9 cellular contexts compared by ENCODE assay signal in genomic region chr2:217142649-217143266, GRCh38.
DNase-seq lines count a peak whose midpoint lies in the region; ATAC-seq and TF ChIP-seq lines count a peak whose summit lies in the region.
"Had no signal": no experiment of that assay in that cellular context is flagged by ENCODE, and none has a peak within 500 bp of the region (broad histone marks: within the 10 kb centered on the region; RNA-seq: fewer than 3 reads in every experiment).

No MANE protein-coding gene starts in this region.

- TF ChIP-seq CTCF in DOHH2 (IDR thresholded peaks at IDR 0.05; ENCODE audit: low read depth, low read length, poor library complexity, severe bottlenecking) (peak; percentile 74), HEK293 (tag by site-specific recombination; IDR thresholded peaks at IDR 0.05) (no peak)

- no peaks in the 10 kb centered on the region for H3K9me3 ChIP-seq in DOHH2 (ENCODE audit: control insufficient read depth, insufficient read depth, low read length)
- no peaks in the 10 kb centered on the region for H3K9me3 ChIP-seq in HEK293 (ENCODE audit: control insufficient read depth, insufficient read depth, low read depth, low read length)

- H3K4me2 ChIP-seq in DOHH2 (ENCODE audit: low read length) = no peak overlapping the region

- no peaks in the 10 kb centered on the region for H3K9me2 ChIP-seq in DOHH2 (replicated peaks; ENCODE audit: control insufficient read depth, low read length)

- no peaks in the 10 kb centered on the region for H4K20me1 ChIP-seq in DOHH2 (ENCODE audit: control insufficient read depth, insufficient read depth, low read depth, low read length)

- no peaks in the 10 kb centered on the region for H3F3A ChIP-seq in DOHH2 (ENCODE audit: control insufficient read depth, insufficient read depth)

- H3K4me3 ChIP-seq in DOHH2 (ENCODE audit: low read length) (no peak overlapping the region), HEK293 (ENCODE audit: low read depth, low read length) (no peak overlapping the region)

- no peaks in the 10 kb centered on the region for H3K36me3 ChIP-seq in DOHH2 (ENCODE audit: control insufficient read depth, low read length)
- H3K36me3 ChIP-seq in HEK293 (ENCODE audit: control insufficient read depth in 2 of 2, insufficient read depth in 1 of 2, low read length in 2 of 2) = no peaks in the 10 kb centered on the region

- peak; percentile 7 for DNase-seq in SW480 (ENCODE audit: low spot score)
- DNase-seq in left lobe of liver (ENCODE audit: low spot score) = peak; percentile 56
- DNase-seq in activated CD4-positive, CD25-positive, alpha-beta regulatory T cell treated with anti-CD3 and anti-CD28 coated beads, Interleukin-2, amount 50 U/mL, for 72 hours = no peak
- no peak for DNase-seq in posterior vena cava (ENCODE audit: low spot score)
- DNase-seq in DMS79 treated with DMSO at 0.1 percent for 48 hours (lab: John Stamatoyannopoulos, UW) = no peak
- DNase-seq: NCI-H187; stimulated activated naive CD4-positive, alpha-beta T cell had no signal

- CTCF ChIA-PET in HEK293 (lab: Yijun Ruan, JAX) = interaction anchor here (0.6 to 3.2 kb wide), 34 partner anchors 11 to 619 kb away, joined by 3 to 31 read pairs (median 3); no protein-coding TSS in a partner anchor

- intact Hi-C loops in posterior vena cava (cut with DNase I) = no loop called here

- H3K4me1 ChIP-seq in DOHH2 (ENCODE audit: control insufficient read depth, low read length) (no peaks in the 10 kb centered on the region), HEK293 (ENCODE audit: control insufficient read depth, insufficient read depth, low read length) (no peaks in the 10 kb centered on the region)

- no peaks in the 10 kb centered on the region for H3K27me3 ChIP-seq in DOHH2 (ENCODE audit: control insufficient read depth, low read length)

- no peaks in the 10 kb centered on the region for H3K79me2 ChIP-seq in DOHH2 (ENCODE audit: control insufficient read depth, low read length)

- POLR2A ChIA-PET in HEK293 (lab: Yijun Ruan, JAX) = no interaction called here

- H3K27ac ChIP-seq in DOHH2 (ENCODE audit: low read depth, low read length) (no peak overlapping the region), HEK293 (ENCODE audit: extremely low read depth, low read depth, low read length) (no peak overlapping the region)

- ATAC-seq in left lobe of liver = peak; percentile 80

TF ChIP-seq in HEK293, 187 proteins besides CTCF, POLR2A, EP300 and RAD21:
- no peak for TF ChIP-seq ZNF114 (tag by site-specific recombination; IDR thresholded peaks at IDR 0.05)
- TF ChIP-seq RBAK (tag by site-specific recombination; IDR thresholded peaks at IDR 0.05) = no peak
- TF ChIP-seq ZNF660 (tag by site-specific recombination; IDR thresholded peaks at IDR 0.05) = peak; percentile 36; the same call in 1 of the 2 replicates
- TF ChIP-seq ZBTB21 (tag by site-specific recombination; IDR thresholded peaks at IDR 0.05) = no peak
- no peak for TF ChIP-seq ZNF366 (tag by site-specific recombination; conservative IDR thresholded peaks at IDR 0.05)
- no peak for TF ChIP-seq ZFP3 (tag by site-specific recombination; IDR thresholded peaks at IDR 0.05; ENCODE audit: low read depth)
- TF ChIP-seq ZNF654 (tag by site-specific recombination; IDR thresholded peaks at IDR 0.05; ENCODE audit: low read depth) = peak; percentile 26
- TF ChIP-seq ZSCAN16 (tag by site-specific recombination; IDR thresholded peaks at IDR 0.05) = no peak
- no peak for TF ChIP-seq YY2 (tag by site-specific recombination; IDR thresholded peaks at IDR 0.05)

Comparison
In these comparisons a context has a peak if more than half of its experiments do, and no peak if none do; other contexts are left out.
1. DNase-seq: peak in SW480 (single experiment) and left lobe of liver (single experiment); none in activated CD4-positive, CD25-positive, alpha-beta regulatory T cell treated with anti-CD3 and anti-CD28 coated beads, Interleukin-2, amount 50 U/mL, for 72 hours (single experiment), posterior vena cava (single experiment) and DMS79 treated with DMSO at 0.1 percent for 48 hours (single experiment).